ENCODE assay signal across 8 cellular contexts in the genomic region with DNA sequence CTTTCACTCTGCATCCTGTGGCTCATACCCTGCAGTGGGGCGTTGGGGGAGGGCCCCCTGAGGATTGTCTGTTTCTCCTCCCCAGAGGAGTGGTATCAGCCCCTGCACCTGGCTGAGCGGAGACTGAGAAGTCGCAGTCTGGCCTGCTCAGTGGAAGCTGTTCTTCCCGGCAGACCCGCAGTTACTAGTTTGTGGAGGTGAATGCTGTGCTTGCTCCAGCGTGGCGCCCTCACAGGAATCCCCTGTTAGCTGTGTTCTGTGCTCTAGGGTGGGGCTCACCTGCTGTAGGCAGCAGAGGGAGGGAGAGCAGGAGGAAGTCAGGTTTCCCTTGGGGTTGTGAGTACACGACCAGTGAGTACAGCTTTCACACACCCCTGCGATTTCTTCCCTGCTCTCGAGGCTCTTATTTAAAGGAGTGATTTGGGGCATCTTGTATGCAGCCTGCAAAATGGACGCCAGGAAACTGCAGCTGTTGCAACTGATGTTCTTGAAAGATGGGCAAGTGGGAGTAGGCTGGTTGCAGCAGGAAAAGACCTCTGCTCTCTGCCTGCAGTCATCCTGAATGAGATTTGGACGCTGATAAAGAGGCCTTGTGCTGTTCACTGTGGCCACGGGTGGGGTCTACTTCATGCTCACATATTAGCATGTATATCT.
A peak's percentile ranks its signal among the peaks of the same experiment; 100 is the strongest.
DNase-seq lines count a peak whose midpoint lies in the region; ATAC-seq and TF ChIP-seq lines count a peak whose summit lies in the region.

No MANE protein-coding gene starts in this region.

- H3K4me3 ChIP-seq in gastrocnemius medialis = no peak overlapping the region
- no peak overlapping the region for H3K4me3 ChIP-seq in hepatocyte

- DNase-seq in activated CD4-positive, CD25-positive, alpha-beta regulatory T cell (lab: John Stamatoyannopoulos, UW) = no peak
- DNase-seq in activated T-helper 1 cell treated with anti-CD3 and anti-CD28 coated beads, Interleukin-12 subunit alpha, Interleukin-12 subunit beta, Interleukin-2, Interleukin-4 antibody, amounts not matched to agents 30 ng/mL and 10 ng/mL and 1 ng/mL, durations not matched to agents 14 hours and 24 hours and 36 hours (ENCODE audit: low spot score) = peak; percentile 17
- DNase-seq in gastrocnemius medialis (no peak), CD1c-positive myeloid dendritic cell (ENCODE audit: extremely low spot score) (no peak), hepatocyte (ENCODE audit: low spot score) (no peak)

- peaks cover 76% of the 10 kb centered on the region for H3K4me1 Mint-ChIP-seq in activated T-helper 1 cell treated with anti-CD3 and anti-CD28 coated beads, Interleukin-12 subunit alpha, Interleukin-12 subunit beta, Interleukin-2, Interleukin-4 antibody, amounts not matched to agents 30 ng/mL and 10 ng/mL and 1 ng/mL, durations not matched to agents 14 hours and 24 hours and 36 hours (ENCODE audit: low read depth)

- H3K27ac Mint-ChIP-seq in activated T-helper 1 cell treated with anti-CD3 and anti-CD28 coated beads, Interleukin-12 subunit alpha, Interleukin-12 subunit beta, Interleukin-2, Interleukin-4 antibody, amounts not matched to agents 30 ng/mL and 10 ng/mL and 1 ng/mL, durations not matched to agents 14 hours and 24 hours and 36 hours = peak overlapping the region; percentile 65

- no peaks in the 10 kb centered on the region for H3K36me3 ChIP-seq in gastrocnemius medialis
- H3K36me3 ChIP-seq in hepatocyte (replicated peaks; ENCODE audit: insufficient read depth, low read depth) = no peaks in the 10 kb centered on the region

- no peaks in the 10 kb centered on the region for H3K9me3 Mint-ChIP-seq in activated T-helper 1 cell treated with anti-CD3 and anti-CD28 coated beads, Interleukin-12 subunit alpha, Interleukin-12 subunit beta, Interleukin-2, Interleukin-4 antibody, amounts not matched to agents 30 ng/mL and 10 ng/mL and 1 ng/mL, durations not matched to agents 14 hours and 24 hours and 36 hours

- H3K9me2 ChIP-seq in hepatocyte (replicated peaks; ENCODE audit: insufficient read depth) = no peaks in the 10 kb centered on the region

- peak overlapping the region; percentile 51 to 77 (median 70) for H3K27ac ChIP-seq in gastrocnemius medialis
- no peak overlapping the region for H3K27ac ChIP-seq in hepatocyte

- H3K27me3 Mint-ChIP-seq in activated T-helper 1 cell treated with anti-CD3 and anti-CD28 coated beads, Interleukin-12 subunit alpha, Interleukin-12 subunit beta, Interleukin-2, Interleukin-4 antibody, amounts not matched to agents 30 ng/mL and 10 ng/mL and 1 ng/mL, durations not matched to agents 14 hours and 24 hours and 36 hours (ENCODE audit: insufficient read depth) = no peaks in the 10 kb centered on the region

- TF ChIP-seq POLR2A in gastrocnemius medialis (IDR thresholded peaks at IDR 0.05) = no peak

- H3K36me3 Mint-ChIP-seq in activated T-helper 1 cell treated with anti-CD3 and anti-CD28 coated beads, Interleukin-12 subunit alpha, Interleukin-12 subunit beta, Interleukin-2, Interleukin-4 antibody, amounts not matched to agents 30 ng/mL and 10 ng/mL and 1 ng/mL, durations not matched to agents 14 hours and 24 hours and 36 hours (ENCODE audit: low read depth) = peaks cover 46% of the 10 kb centered on the region

- H3K4me1 ChIP-seq in gastrocnemius medialis = peaks cover 53 to 59% of the 10 kb centered on the region in 2 donors
- H3K4me1 ChIP-seq in hepatocyte (ENCODE audit: insufficient read depth) = peaks cover 5% of the 10 kb centered on the region

- TF ChIP-seq CTCF in gastrocnemius medialis (IDR thresholded peaks at IDR 0.05 in 4 of 5, conservative IDR thresholded peaks at IDR 0.05 in 1 of 5) = no peak
- TF ChIP-seq CTCF in hepatocyte (IDR thresholded peaks at IDR 0.05; ENCODE audit: poor library complexity) = no peak

- H3K9me3 ChIP-seq in gastrocnemius medialis (no peaks in the 10 kb centered on the region), hepatocyte (ENCODE audit: low read depth) (no peaks in the 10 kb centered on the region)

- H3K4me3 Mint-ChIP-seq in activated T-helper 1 cell treated with anti-CD3 and anti-CD28 coated beads, Interleukin-12 subunit alpha, Interleukin-12 subunit beta, Interleukin-2, Interleukin-4 antibody, amounts not matched to agents 30 ng/mL and 10 ng/mL and 1 ng/mL, durations not matched to agents 14 hours and 24 hours and 36 hours = peak overlapping the region; percentile 47

- H3K27me3 ChIP-seq in gastrocnemius medialis (no peaks in the 10 kb centered on the region), hepatocyte (no peaks in the 10 kb centered on the region)

- H2AFZ ChIP-seq in hepatocyte = no peak overlapping the region

- no peak overlapping the region for H3K4me2 ChIP-seq in hepatocyte

- peak; percentile 32 to 41 for ATAC-seq in activated CD4-positive, CD25-positive, alpha-beta regulatory T cell treated with anti-CD3 and anti-CD28 coated beads, Interleukin-2, amount 50 U/mL, for 24 hours
- ATAC-seq in HG03064 (IDR thresholded peaks at IDR 0.05; ENCODE audit: low read depth, unreplicated experiment) (peak; percentile 62), gastrocnemius medialis (no peak), HG03565 (IDR thresholded peaks at IDR 0.05; ENCODE audit: unreplicated experiment) (no peak)

- WGBS in hepatocyte (ENCODE audit: low lambda C conversion rate, missing lambda C conversion rate) = 63% methylated on average over 13 of the region's 13 CpGs

- no peaks in the 10 kb centered on the region for H4K20me1 ChIP-seq in hepatocyte (ENCODE audit: insufficient read depth, poor library complexity, severe bottlenecking)

- intact Hi-C loops in activated T-helper 1 cell treated with anti-CD3 and anti-CD28 coated beads, Interleukin-12 subunit alpha, Interleukin-12 subunit beta, Interleukin-2, Interleukin-4 antibody, amounts not matched to agents 30 ng/mL and 10 ng/mL and 1 ng/mL, durations not matched to agents 14 hours and 24 hours and 36 hours (cut with micrococcal nuclease) = loop anchor here (5.0 kb wide), 1 partner anchor 48 kb away; no protein-coding TSS in a partner anchor
- intact Hi-C loops in gastrocnemius medialis (cut with DNase I; ENCODE audit: low total_unique reads) = no loop called here

- in situ Hi-C loops in gastrocnemius medialis (cut with MboI; ENCODE audit: low sequenced_read_pairs in 4 of 4) = no loop called here

- H3K79me2 ChIP-seq in hepatocyte = peaks cover 35% of the 10 kb centered on the region

Comparison
In these comparisons a context has a peak if more than half of its experiments do, and no peak if none do; other contexts are left out.
1. ATAC-seq: peak in activated CD4-positive, CD25-positive, alpha-beta regulatory T cell treated with anti-CD3 and anti-CD28 coated beads, Interleukin-2, amount 50 U/mL, for 24 hours (2 of 2) and HG03064 (single experiment); none in gastrocnemius medialis (0 of 2) and HG03565 (single experiment).